In genomic region chr7:111869266-111869665, GRCh38 we compare ENCODE assay signal across 13 cellular contexts.
A peak's percentile ranks its signal among the peaks of the same experiment; 100 is the strongest.
DNase-seq lines count a peak whose midpoint lies in the region; ATAC-seq and TF ChIP-seq lines count a peak whose summit lies in the region.
"Had no signal": no experiment of that assay in that cellular context is flagged by ENCODE, and none has a peak within 500 bp of the region (broad histone marks: within the 10 kb centered on the region; RNA-seq: fewer than 3 reads in every experiment).

No MANE protein-coding gene starts in this region.

- no peaks in the 10 kb centered on the region for H3K27me3 Mint-ChIP-seq in progenitor cell of endocrine pancreas

- TF ChIP-seq CTCF in right atrium auricular region (IDR thresholded peaks at IDR 0.05) (no peak), WERI-Rb-1 (IDR thresholded peaks at IDR 0.05; ENCODE audit: low read depth, low read length) (no peak), progenitor cell of endocrine pancreas (IDR thresholded peaks at IDR 0.05; ENCODE audit: unreplicated experiment) (no peak)

- ATAC-seq in left ventricle myocardium superior (peak; percentile 33), GM18520 (IDR thresholded peaks at IDR 0.05; ENCODE audit: unreplicated experiment) (no peak), GM21717 (IDR thresholded peaks at IDR 0.05; ENCODE audit: unreplicated experiment) (no peak)
- ATAC-seq: A549; CD8-positive, alpha-beta T cell had no signal

- H3K9me3 ChIP-seq in right atrium auricular region (no peaks in the 10 kb centered on the region), WERI-Rb-1 (ENCODE audit: severe bottlenecking) (no peaks in the 10 kb centered on the region)
- H3K9me3 ChIP-seq: A549, BE2C, HAP-1 had no signal

- H3K9me3 Mint-ChIP-seq in progenitor cell of endocrine pancreas (ENCODE audit: low read depth): no peaks in the 10 kb centered on the region
- H3K9me3 Mint-ChIP-seq: CD8-positive, alpha-beta T cell had no signal

- H3K27me3 ChIP-seq in right atrium auricular region (no peaks in the 10 kb centered on the region), WERI-Rb-1 (ENCODE audit: insufficient read depth, low read depth, severe bottlenecking) (no peaks in the 10 kb centered on the region)
- H3K27me3 ChIP-seq: BE2C had no signal

- H3K4me3 ChIP-seq in right atrium auricular region (no peak overlapping the region), WERI-Rb-1 (ENCODE audit: low read depth, low read length) (no peak overlapping the region)
- H3K4me3 ChIP-seq: A549, HAP-1 had no signal

- H3K4me1 Mint-ChIP-seq in progenitor cell of endocrine pancreas (ENCODE audit: low read depth): peaks cover 19% of the 10 kb centered on the region

- peaks cover 19% of the 10 kb centered on the region for H3K36me3 Mint-ChIP-seq in progenitor cell of endocrine pancreas (ENCODE audit: insufficient read depth)
- H3K36me3 Mint-ChIP-seq: CD8-positive, alpha-beta T cell had no signal

- H3K36me3 ChIP-seq in right atrium auricular region: no peaks in the 10 kb centered on the region
- no peaks in the 10 kb centered on the region for H3K36me3 ChIP-seq in WERI-Rb-1
- H3K36me3 ChIP-seq: HAP-1 had no signal

- H3K4me3 Mint-ChIP-seq in progenitor cell of endocrine pancreas (ENCODE audit: low read depth): no peak overlapping the region
- H3K4me3 Mint-ChIP-seq: CD8-positive, alpha-beta T cell had no signal

- DNase-seq in left ventricle myocardium superior (no peak), right atrium auricular region (ENCODE audit: low spot score) (no peak), WERI-Rb-1 (no peak), progenitor cell of endocrine pancreas (ENCODE audit: low spot score, unreplicated experiment) (no peak)
- DNase-seq: BE2C; CD8-positive, alpha-beta T cell; COR-L47; IMR-90 had no signal

- H3K27ac ChIP-seq in right atrium auricular region (no peak overlapping the region), WERI-Rb-1 (peak overlapping the region; percentile 41)
- H3K27ac ChIP-seq: A549, C4-2B had no signal

- peaks cover 0 to 36% of the 10 kb centered on the region in 2 donors for H3K4me1 ChIP-seq in right atrium auricular region
- H3K4me1 ChIP-seq: BE2C, HAP-1 had no signal

- H3K27ac Mint-ChIP-seq in progenitor cell of endocrine pancreas: peak overlapping the region; percentile 12
- H3K27ac Mint-ChIP-seq: CD8-positive, alpha-beta T cell had no signal

- intact Hi-C loops in left ventricle myocardium superior (cut with micrococcal nuclease): no loop called here
